34 cellular contexts compared by ENCODE assay signal in the genomic region with DNA sequence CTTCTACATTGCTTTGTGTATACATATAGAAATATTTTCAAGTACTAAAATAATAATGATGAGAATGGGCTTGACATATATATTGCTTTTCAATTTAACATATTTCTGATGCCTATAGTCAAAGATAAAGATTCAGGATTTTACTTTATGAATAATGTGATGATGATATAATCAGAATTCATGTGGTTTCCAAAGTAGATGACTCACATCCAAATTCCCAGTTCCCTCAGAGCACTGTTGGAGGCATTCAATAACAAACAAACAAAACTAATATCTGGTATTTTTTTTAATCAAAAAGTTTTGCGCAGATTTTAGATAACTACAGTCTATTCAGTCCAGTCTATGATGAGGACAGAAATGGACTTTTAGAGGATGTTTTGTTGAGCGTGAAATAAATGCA.
DNase-seq lines count a peak whose midpoint lies in the region; ATAC-seq, FAIRE-seq and TF ChIP-seq lines count a peak whose summit lies in the region.
"Had no signal": no experiment of that assay in that cellular context is flagged by ENCODE, and none has a peak within 500 bp of the region (broad histone marks: within the 10 kb centered on the region; RNA-seq: fewer than 3 reads in every experiment).

No MANE protein-coding gene starts in this region.

- H3K4ac ChIP-seq in IMR-90 (ENCODE audit: low read depth, low read length): no peak overlapping the region

- H3K23ac ChIP-seq in IMR-90 (ENCODE audit: low read depth, low read length): no peak overlapping the region

- no peak; the same call in 1 of the 2 replicates for ATAC-seq in IMR-90 (ENCODE audit: low read depth)
- no peak for ATAC-seq in HG03280 (IDR thresholded peaks at IDR 0.05; ENCODE audit: unreplicated experiment)
- ATAC-seq in HG03521 (IDR thresholded peaks at IDR 0.05; ENCODE audit: unreplicated experiment): no peak
- ATAC-seq: activated naive CD4-positive, alpha-beta T cell treated with anti-CD3 and anti-CD28 coated beads, Interleukin-2, amount 50 U/mL, for 72 hours; CD8-positive, alpha-beta T cell; left lung; Panc1; upper lobe of right lung had no signal

- dilution Hi-C loops in IMR-90 (cut with HindIII; ENCODE audit: low sequenced_read_pairs, unreplicated experiment): no loop called here

- H3K27ac ChIP-seq in IMR-90 (ENCODE audit: insufficient read depth, low read length) (no peak overlapping the region), brain microvascular endothelial cell (no peak overlapping the region)
- H3K27ac ChIP-seq: esophagus squamous epithelium, left lung, neural progenitor cell, parathyroid adenoma, skin epidermis, upper lobe of right lung, VCaP had no signal

- no peak overlapping the region for H3K4me2 ChIP-seq in IMR-90 (ENCODE audit: low read depth, low read length)
- H3K4me2 ChIP-seq: neural progenitor cell had no signal

- TF ChIP-seq POLR2A in IMR-90 (IDR thresholded peaks at IDR 0.05; ENCODE audit: low read depth, low read length): no peak
- no peak for TF ChIP-seq POLR2A in GM12891 (IDR thresholded peaks at IDR 0.05; ENCODE audit: low read depth, low read length)

- H4K20me1 ChIP-seq in IMR-90 (ENCODE audit: insufficient read depth, low read length): no peaks in the 10 kb centered on the region

- no peak overlapping the region for H3K4me3 ChIP-seq in IMR-90 (ENCODE audit: insufficient read depth, low read depth, low read length)
- no peak overlapping the region for H3K4me3 ChIP-seq in brain microvascular endothelial cell (ENCODE audit: low read depth, low read length)
- H3K4me3 ChIP-seq in fibroblast of pulmonary artery (replicated peaks; ENCODE audit: low read depth, low read length): no peak overlapping the region
- H3K4me3 ChIP-seq: esophagus squamous epithelium, left lung, neural progenitor cell, skin epidermis, upper lobe of right lung had no signal

- H2AK9ac ChIP-seq in IMR-90 (replicated peaks; ENCODE audit: low read depth, low read length, poor library complexity): no peak overlapping the region

- H3K9ac ChIP-seq in IMR-90 (ENCODE audit: low read depth, low read length): no peak overlapping the region
- H3K9ac ChIP-seq: neural progenitor cell, parathyroid adenoma had no signal

- H2AFZ ChIP-seq in IMR-90 (replicated peaks; ENCODE audit: low read length, poor library complexity): no peak overlapping the region
- H2AFZ ChIP-seq: neural progenitor cell, parathyroid adenoma had no signal

- no peaks in the 10 kb centered on the region for H3K79me1 ChIP-seq in IMR-90 (ENCODE audit: low read depth in 1 of 2, low read length in 2 of 2)

- no peaks in the 10 kb centered on the region for H3K4me1 ChIP-seq in IMR-90 (ENCODE audit: control insufficient read depth, insufficient read depth, low read length)
- H3K4me1 ChIP-seq: esophagus squamous epithelium, left lung, parathyroid adenoma, upper lobe of right lung had no signal

- in situ Hi-C loops in IMR-90 (cut with MboI; ENCODE audit: low sequenced_read_pairs): no loop called here
- in situ Hi-C loops in brain microvascular endothelial cell (cut with HindIII; ENCODE audit: low pct_ligation_motif_present, low sequenced_read_pairs): no loop called here

- H2BK15ac ChIP-seq in IMR-90 (ENCODE audit: low read depth, low read length): no peak overlapping the region

- no peak overlapping the region for H2BK20ac ChIP-seq in IMR-90 (ENCODE audit: low read depth, low read length)

- no peak overlapping the region for H3K56ac ChIP-seq in IMR-90 (ENCODE audit: extremely low read depth, insufficient read depth, low read length)

- no peaks in the 10 kb centered on the region for H3K9me3 ChIP-seq in IMR-90 (ENCODE audit: control insufficient read depth, insufficient read depth, low read length)
- H3K9me3 ChIP-seq: esophagus squamous epithelium, left lung, upper lobe of right lung had no signal

- H3K9me1 ChIP-seq in IMR-90 (ENCODE audit: insufficient read depth, low read length): no peaks in the 10 kb centered on the region

- no CpG with 5 or more reads among the region's 2 CpGs for WGBS in IMR-90 (ENCODE audit: extremely low coverage in 2 of 2, insufficient read length in 1 of 2), 2 experiments

- CTCF ChIA-PET in IMR-90 (lab: Yijun Ruan, JAX): no interaction called here

- H3K14ac ChIP-seq in IMR-90 (replicated peaks; ENCODE audit: low read depth, low read length): no peak overlapping the region

- no peak overlapping the region for H2AK5ac ChIP-seq in IMR-90 (ENCODE audit: low read depth, low read length)

- H4K5ac ChIP-seq in IMR-90 (ENCODE audit: low read depth, low read length): no peak overlapping the region

- POLR2A ChIA-PET in IMR-90 (lab: Charles Lee; ENCODE audit: unreplicated experiment): no interaction called here

- peak; percentile 7 for DNase-seq in AG08395 (ENCODE audit: low spot score)
- peak; percentile 26 for DNase-seq in IMR-90
- DNase-seq in brain microvascular endothelial cell: peak; percentile 27
- DNase-seq in fibroblast of pulmonary artery (ENCODE audit: low read depth): peak; percentile 65
- DNase-seq in GF-D8 (lab: John Stamatoyannopoulos, UW): no peak
- DNase-seq in GM12891 (ENCODE audit: insufficient read length, low spot score): no peak
- DNase-seq: activated CD4-positive, alpha-beta T cell treated with anti-CD3 and anti-CD28 coated beads for 4 hours; activated T-cell treated with anti-CD3 and anti-CD28 coated beads for 4 hours; anterior cingulate cortex; CD8-positive, alpha-beta T cell; DMS 273 treated with DMSO at 0.1 percent for 48 hours; esophagus squamous epithelium; islet precursor cell; left lung; mesendoderm; MV-4-11; NCI-H1436; NCI-H2081; NCI-H526; retina; Right ventricle myocardium superior; stimulated activated naive CD4-positive, alpha-beta T cell; T-helper 9 cell; upper lobe of right lung had no signal

- FAIRE-seq in GM12891 (lab: Jason Lieb, UNC): no peak
- FAIRE-seq: A204.1, GM12892 had no signal

- no peak for TF ChIP-seq RAD21 in IMR-90 (IDR thresholded peaks at IDR 0.05; ENCODE audit: low read length)

- no peak overlapping the region for H4K91ac ChIP-seq in IMR-90 (ENCODE audit: insufficient read depth, low read depth, low read length)

- H3K36me3 ChIP-seq in IMR-90 (ENCODE audit: control insufficient read depth, insufficient read depth, low read length): no peaks in the 10 kb centered on the region
- H3K36me3 ChIP-seq in brain microvascular endothelial cell (replicated peaks): no peaks in the 10 kb centered on the region
- H3K36me3 ChIP-seq: esophagus squamous epithelium, left lung, neural progenitor cell, upper lobe of right lung had no signal

- no peak overlapping the region for H3K18ac ChIP-seq in IMR-90 (ENCODE audit: low read depth, low read length)

- H3K27me3 ChIP-seq in IMR-90 (ENCODE audit: control insufficient read depth, insufficient read depth, low read length) (no peaks in the 10 kb centered on the region), brain microvascular endothelial cell (replicated peaks) (no peaks in the 10 kb centered on the region)
- H3K27me3 ChIP-seq: esophagus squamous epithelium, left lung, neural progenitor cell, upper lobe of right lung had no signal

- no TSS peak for BruUV-seq in IMR-90 (replicated peaks; lab: Mats Ljungman, UMichigan)

- no peak for TF ChIP-seq CTCF in IMR-90 (conservative IDR thresholded peaks at IDR 0.05; ENCODE audit: low read depth, low read length)
- TF ChIP-seq CTCF in brain microvascular endothelial cell (IDR thresholded peaks at IDR 0.05; ENCODE audit: low read depth, low read length, missing control alignments): no peak
- TF ChIP-seq CTCF in fibroblast of pulmonary artery (IDR thresholded peaks at IDR 0.05; ENCODE audit: low read length, missing control alignments): no peak

- intact Hi-C loops in IMR-90 (cut with micrococcal nuclease): no loop called here

- H2BK5ac ChIP-seq in IMR-90 (ENCODE audit: low read depth, low read length, poor library complexity, severe bottlenecking): no peak overlapping the region

- no peak overlapping the region for H4K8ac ChIP-seq in IMR-90 (ENCODE audit: low read depth in 2 of 2, low read length in 2 of 2)

- no peak overlapping the region for H2BK120ac ChIP-seq in IMR-90 (ENCODE audit: low read depth, low read length)

TF ChIP-seq in IMR-90, 13 proteins besides CTCF, POLR2A, EP300 and RAD21 (continues in another document):
- TF ChIP-seq, protein P1, sequence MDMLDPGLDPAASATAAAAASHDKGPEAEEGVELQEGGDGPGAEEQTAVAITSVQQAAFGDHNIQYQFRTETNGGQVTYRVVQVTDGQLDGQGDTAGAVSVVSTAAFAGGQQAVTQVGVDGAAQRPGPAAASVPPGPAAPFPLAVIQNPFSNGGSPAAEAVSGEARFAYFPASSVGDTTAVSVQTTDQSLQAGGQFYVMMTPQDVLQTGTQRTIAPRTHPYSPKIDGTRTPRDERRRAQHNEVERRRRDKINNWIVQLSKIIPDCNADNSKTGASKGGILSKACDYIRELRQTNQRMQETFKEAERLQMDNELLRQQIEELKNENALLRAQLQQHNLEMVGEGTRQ (IDR thresholded peaks at IDR 0.05; ENCODE audit: low read depth, low read length): no peak
- TF ChIP-seq MAFK (IDR thresholded peaks at IDR 0.05; ENCODE audit: low read depth, low read length) (no peak), BHLHE40 (IDR thresholded peaks at IDR 0.05; ENCODE audit: low read depth, low read length) (no peak), RFX5 (IDR thresholded peaks at IDR 0.05; ENCODE audit: low read depth, low read length) (no peak)

TF ChIP-seq in GM12891, 5 proteins besides CTCF, POLR2A, EP300 and RAD21:
- no peak for TF ChIP-seq TAF1 (IDR thresholded peaks at IDR 0.05; ENCODE audit: low read depth, low read length)
- no peak for TF ChIP-seq POU2F2 (IDR thresholded peaks at IDR 0.05; ENCODE audit: low read depth, low read length)
- no peak for TF ChIP-seq POLR2AphosphoS5 (IDR thresholded peaks at IDR 0.05; ENCODE audit: low read depth, low read length)
- TF ChIP-seq PAX5 (IDR thresholded peaks at IDR 0.05; ENCODE audit: insufficient read depth, low read length, severe bottlenecking): no peak
- TF ChIP-seq SPI1 (IDR thresholded peaks at IDR 0.05; ENCODE audit: low read depth, low read length): no peak

Comparison
In these comparisons a context has a peak if more than half of its experiments do, and no peak if none do; other contexts are left out.
1. DNase-seq: peak in AG08395 (single experiment), IMR-90 (single experiment), brain microvascular endothelial cell (single experiment) and fibroblast of pulmonary artery (single experiment); none in GF-D8 (single experiment) and GM12891 (single experiment).